1 cellular context compared by ENCODE assay signal in the genomic region with DNA sequence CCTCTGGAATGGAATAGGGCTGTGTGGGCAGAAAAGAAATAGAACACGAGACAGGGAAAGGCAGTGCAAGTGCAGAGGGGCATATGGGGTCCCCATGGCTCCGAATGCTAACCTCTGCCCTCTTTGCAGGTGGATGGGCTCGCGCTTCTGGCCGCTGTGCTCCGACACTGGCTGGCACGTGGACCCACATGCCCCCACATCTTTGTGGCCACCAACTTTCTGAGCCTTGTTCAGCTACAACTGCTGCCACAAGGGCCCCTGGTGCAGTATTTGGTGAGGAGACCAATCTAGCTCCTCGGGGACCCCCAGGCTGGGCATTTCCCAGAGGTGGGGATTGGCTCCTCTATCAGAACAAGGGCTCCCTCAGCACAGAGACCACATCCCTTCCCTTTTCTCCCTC.
TF ChIP-seq lines count a peak whose summit lies in the region.

No MANE protein-coding gene starts in this region.

TF ChIP-seq in K562, 482 proteins besides CTCF, POLR2A, EP300 and RAD21:
- TF ChIP-seq POLR2G (IDR thresholded peaks at IDR 0.05; ENCODE audit: low read depth, low read length) = peak; percentile 69
- no peak for TF ChIP-seq MAFK (IDR thresholded peaks at IDR 0.05; ENCODE audit: low read length)
- no peak for TF ChIP-seq ZNF232 (CRISPR knock-in tag; IDR thresholded peaks at IDR 0.05)
- peak; percentile 81 for TF ChIP-seq RBM22 (IDR thresholded peaks at IDR 0.05; ENCODE audit: low read depth, low read length, poor library complexity, severe bottlenecking)
- 0 out of 2 replicates have a peak, but pooled peaks have one; percentile 31 for TF ChIP-seq HDAC6 (IDR thresholded peaks at IDR 0.05; ENCODE audit: low read depth, low read length)
- peak; percentile 57 for TF ChIP-seq RBFOX2 (IDR thresholded peaks at IDR 0.05; ENCODE audit: low read depth, low read length)
- TF ChIP-seq MAZ (CRISPR knock-in tag; conservative IDR thresholded peaks at IDR 0.05 in 1 of 2, IDR thresholded peaks at IDR 0.05 in 1 of 2) = peak in 1 of 2 experiments; percentile 37; a peak in 1 of 4 replicates
